8 cellular contexts compared by ENCODE assay signal in the genomic region with DNA sequence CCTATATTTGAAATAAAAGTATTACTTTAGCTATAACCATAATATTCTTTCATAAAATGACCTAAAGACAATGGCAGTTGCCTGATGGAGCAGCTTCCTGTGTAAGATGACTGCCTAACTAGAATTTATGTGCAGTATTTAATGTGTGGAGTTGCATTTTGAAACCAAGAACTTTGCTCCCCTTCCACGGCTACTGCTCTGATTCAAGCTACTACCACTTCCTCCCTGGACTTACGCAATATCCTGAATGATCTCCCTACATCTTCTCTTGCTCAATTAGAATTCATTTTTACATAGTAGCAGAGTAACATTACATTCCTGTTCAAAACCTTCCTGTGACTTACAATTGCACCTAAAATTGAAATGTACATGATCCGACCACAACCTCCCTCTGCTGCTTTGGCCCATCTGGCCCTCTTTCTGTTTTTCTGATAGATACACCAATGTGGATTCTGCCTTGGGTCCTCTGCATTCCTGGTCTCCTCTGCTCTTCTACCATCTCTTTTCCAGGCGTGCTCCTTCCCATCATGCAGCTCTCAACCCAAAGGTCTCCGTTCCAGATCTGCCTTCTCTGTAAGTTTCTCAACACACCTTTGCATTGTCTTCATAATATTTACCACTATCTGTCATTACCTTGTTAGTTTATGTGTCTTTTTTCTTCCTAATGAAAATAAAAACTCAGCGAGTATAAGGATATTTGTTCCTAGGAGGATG. TPM values are rescaled to one million over a fixed set of nuclear protein-coding genes. Genes with fewer than 3 reads are reported as not detected.
A peak's percentile ranks its signal among the peaks of the same experiment; 100 is the strongest.
DNase-seq lines count a peak whose midpoint lies in the region; ATAC-seq and TF ChIP-seq lines count a peak whose summit lies in the region.
"Had no signal": no experiment of that assay in that cellular context is flagged by ENCODE, and none has a peak within 500 bp of the region (broad histone marks: within the 10 kb centered on the region; RNA-seq: fewer than 3 reads in every experiment).

No MANE protein-coding gene starts in this region.

- H3K4me1 ChIP-seq in fibroblast of lung (ENCODE audit: control insufficient read depth, extremely low read depth, insufficient read depth, low read length): peaks cover 6% of the 10 kb centered on the region

- ATAC-seq in GM19467 (IDR thresholded peaks at IDR 0.05; ENCODE audit: unreplicated experiment): no peak

- H3K36me3 ChIP-seq in fibroblast of lung (ENCODE audit: control insufficient read depth, insufficient read depth, low read length): no peaks in the 10 kb centered on the region

- H3K4me3 ChIP-seq in fibroblast of lung (replicated peaks in 1 of 4; ENCODE audit: control extremely low read depth in 1 of 4, insufficient read depth in 1 of 4, low read depth in 3 of 4, low read length in 4 of 4): no peak overlapping the region

- H4K20me1 ChIP-seq in fibroblast of lung (ENCODE audit: control insufficient read depth, extremely low read depth, insufficient read depth, low read length): no peaks in the 10 kb centered on the region

- no peak overlapping the region for H3K9ac ChIP-seq in fibroblast of lung (ENCODE audit: insufficient read depth, low read length)

- TF ChIP-seq CTCF in fibroblast of lung (conservative IDR thresholded peaks at IDR 0.05 in 1 of 2, IDR thresholded peaks at IDR 0.05 in 1 of 2; ENCODE audit: low read depth in 1 of 2, low read length in 2 of 2): no peak

- peak overlapping the region; percentile 49 for H3K27ac ChIP-seq in fibroblast of lung (ENCODE audit: insufficient read depth, low read length)

- H3K79me2 ChIP-seq in fibroblast of lung (ENCODE audit: control insufficient read depth, insufficient read depth, low read length): no peaks in the 10 kb centered on the region

- H3K9me3 ChIP-seq in fibroblast of lung (ENCODE audit: control insufficient read depth, insufficient read depth, low read depth, low read length): no peaks in the 10 kb centered on the region

- H3K4me2 ChIP-seq in fibroblast of lung (ENCODE audit: extremely low read depth, insufficient read depth, low read length): peak overlapping the region; percentile 41

- DNase-seq in HCEC 1CT: peak; percentile 95
- peak; percentile 27 for DNase-seq in RPMI7951 (ENCODE audit: low read depth)
- DNase-seq in fibroblast of lung (ENCODE audit: low read depth in 2 of 2): peak; percentile 43 to 74
- peak; percentile 24 for DNase-seq in pulmonary artery endothelial cell (ENCODE audit: low read depth, low spot score)
- DNase-seq in NCI-H774 (lab: John Stamatoyannopoulos, UW): no peak
- DNase-seq in NCI-H187 treated with DMSO at 0.1 percent for 48 hours (lab: John Stamatoyannopoulos, UW): no peak
- DNase-seq: activated effector memory CD4-positive, alpha-beta T cell treated with Interleukin-2 at 50 U/mL for 16 hours had no signal

- H3K27me3 ChIP-seq in fibroblast of lung (ENCODE audit: control insufficient read depth, insufficient read depth, low read length): no peaks in the 10 kb centered on the region

- peak overlapping the region; percentile 87 for H2AFZ ChIP-seq in fibroblast of lung (ENCODE audit: low read length)

RNA-seq across cellular contexts. Expression of a gene that starts 47.4 kb away (rescaled TPM):
- total RNA-seq in RPMI7951 (2014; rRNA removed; shearing (Covaris generic)): 15.8 and 19.1 TPM in 2 replicates
- total RNA-seq in fibroblast of lung: 47.5 and 65.7 TPM in 2 replicates
- 31.3 and 40.6 TPM in 2 replicates for polyA plus RNA-seq in fibroblast of lung
- 21.7 and 25.8 TPM in 2 replicates for polyA plus RNA-seq in fibroblast of lung (2012)
- 5.2 and 20.1 TPM in 2 replicates for polyA minus RNA-seq in fibroblast of lung (ENCODE audit: low replicate concordance)
- total RNA-seq in pulmonary artery endothelial cell: 58.8 and 69.2 TPM in 2 replicates

Comparison
In these comparisons a context has a peak if more than half of its experiments do, and no peak if none do; other contexts are left out.
1. DNase-seq: peak in HCEC 1CT (single experiment), RPMI7951 (single experiment), fibroblast of lung (2 of 2) and pulmonary artery endothelial cell (single experiment); none in NCI-H774 (single experiment) and NCI-H187 treated with DMSO at 0.1 percent for 48 hours (single experiment).